In the genomic region with DNA sequence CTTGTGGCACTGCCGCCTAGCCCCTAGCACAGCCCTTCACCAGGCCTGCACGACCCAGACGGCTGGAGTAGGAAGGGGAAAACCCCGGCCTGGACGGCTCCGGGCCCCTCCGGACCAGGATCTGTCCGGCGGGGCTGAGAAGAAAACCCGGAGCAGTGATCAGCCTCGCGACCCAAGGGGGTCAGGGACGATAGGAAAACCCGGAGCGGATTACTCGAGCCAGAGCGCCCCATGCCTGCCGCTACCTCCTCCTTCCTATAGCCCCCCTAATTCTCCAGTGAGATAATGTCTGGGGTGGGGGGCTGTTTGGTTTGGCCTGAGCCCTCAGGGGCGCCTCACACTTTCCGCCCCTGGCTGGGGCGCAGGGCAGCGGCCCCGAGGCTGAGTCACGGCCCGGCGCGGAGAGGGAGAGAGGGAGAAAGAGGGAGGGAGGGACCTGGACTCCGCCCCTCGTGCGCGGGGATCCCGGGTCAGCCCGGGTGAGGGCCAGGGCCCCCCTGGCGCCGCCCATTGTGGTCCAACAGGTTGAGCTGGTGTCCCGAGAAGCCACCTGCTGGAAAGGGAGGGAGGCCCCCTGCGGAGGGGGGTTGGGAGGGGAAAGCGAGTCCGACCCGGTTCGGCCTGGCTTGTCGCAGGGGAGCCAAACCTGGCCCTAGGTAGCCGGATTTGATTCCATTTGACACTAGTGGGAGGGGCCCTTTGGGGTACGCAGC, we compare ENCODE assay signal across 8 cellular contexts. TPM values are rescaled to one million over a fixed set of nuclear protein-coding genes. Genes with fewer than 3 reads are reported as not detected.
DNase-seq lines count a peak whose midpoint lies in the region; ATAC-seq and TF ChIP-seq lines count a peak whose summit lies in the region.

No MANE protein-coding gene starts in this region.

- H3K4me1 Mint-ChIP-seq in CD14-positive monocyte = peaks cover 53% of the 10 kb centered on the region
- peaks cover 47% of the 10 kb centered on the region for H3K4me1 Mint-ChIP-seq in activated CD8-positive, alpha-beta memory T cell treated with anti-CD3 and anti-CD28 coated beads, Interleukin-2, amount 10 ng/mL, durations not matched to agents 7 days and 5 days
- peaks cover 41% of the 10 kb centered on the region for H3K4me1 Mint-ChIP-seq in memory B cell

- no peaks in the 10 kb centered on the region for H3K9me3 ChIP-seq in effector memory CD4-positive, alpha-beta T cell (ENCODE audit: control insufficient read depth, low read length)

- H3K27ac ChIP-seq in effector memory CD4-positive, alpha-beta T cell (ENCODE audit: insufficient read depth, low read length, poor library complexity, severe bottlenecking) = peak overlapping the region; percentile 98

- ATAC-seq in GM19397 (IDR thresholded peaks at IDR 0.05; ENCODE audit: unreplicated experiment) (peak; percentile 31), memory B cell (ENCODE audit: low read depth) (peak; percentile 23)
- peak; percentile 67 for ATAC-seq in activated CD8-positive, alpha-beta memory T cell treated with anti-CD3 and anti-CD28 coated beads, Interleukin-2, amount 10 ng/mL, durations not matched to agents 7 days and 5 days

- intact Hi-C loops in CD14-positive monocyte (cut with micrococcal nuclease) = loop anchor here (2.0 to 5.0 kb wide), 4 partner anchors 16 to 61 kb away; partner anchors contain the start of genes PYGO2 (in 2 of the 2), ADAM15 (in 1 of the 2) and EFNA4 (in 1 of the 2)

- peaks cover 0 to 4% (median 0%) of the 10 kb centered on the region in 3 donors for H3K27me3 Mint-ChIP-seq in CD14-positive monocyte (ENCODE audit: low read depth in 3 of 3)
- H3K27me3 Mint-ChIP-seq in activated CD8-positive, alpha-beta memory T cell treated with anti-CD3 and anti-CD28 coated beads, Interleukin-2, amount 10 ng/mL, durations not matched to agents 7 days and 5 days = no peaks in the 10 kb centered on the region
- no peaks in the 10 kb centered on the region for H3K27me3 Mint-ChIP-seq in memory B cell

- H3K4me1 ChIP-seq in effector memory CD4-positive, alpha-beta T cell (ENCODE audit: control insufficient read depth, insufficient read depth, low read length, poor library complexity, severe bottlenecking) = peaks cover 43% of the 10 kb centered on the region

- no peaks in the 10 kb centered on the region for H3K9me3 Mint-ChIP-seq in CD14-positive monocyte
- no peaks in the 10 kb centered on the region for H3K9me3 Mint-ChIP-seq in activated CD8-positive, alpha-beta memory T cell treated with anti-CD3 and anti-CD28 coated beads, Interleukin-2, amount 10 ng/mL, durations not matched to agents 7 days and 5 days (ENCODE audit: low read depth)
- H3K9me3 Mint-ChIP-seq in memory B cell = no peaks in the 10 kb centered on the region

- H3K36me3 Mint-ChIP-seq in CD14-positive monocyte (peaks cover 0 to 3% of the 10 kb centered on the region in 2 donors), memory B cell (no peaks in the 10 kb centered on the region)
- H3K36me3 Mint-ChIP-seq in activated CD8-positive, alpha-beta memory T cell treated with anti-CD3 and anti-CD28 coated beads, Interleukin-2, amount 10 ng/mL, durations not matched to agents 7 days and 5 days = peaks cover 3% of the 10 kb centered on the region

- CTCF ChIA-PET in activated CD8-positive, alpha-beta memory T cell treated with anti-CD3 and anti-CD28 coated beads, Interleukin-2, amount 10 ng/mL, durations not matched to agents 7 days and 5 days (lab: Charles Lee) = interaction anchor here (0.8 to 13.5 kb wide), 16 partner anchors 14 to 85 kb away, joined by 3 to 212 read pairs (median 8); partner anchors contain the start of genes ADAM15, CKS1B, EFNA4 and FLAD1

- peak overlapping the region; percentile 90 to 96 (median 94) for H3K27ac Mint-ChIP-seq in CD14-positive monocyte
- H3K27ac Mint-ChIP-seq in activated CD8-positive, alpha-beta memory T cell treated with anti-CD3 and anti-CD28 coated beads, Interleukin-2, amount 10 ng/mL, durations not matched to agents 7 days and 5 days = peak overlapping the region; percentile 97
- H3K27ac Mint-ChIP-seq in memory B cell = peak overlapping the region; percentile 86

- peak overlapping the region; percentile 87 for H3K4me3 ChIP-seq in effector memory CD4-positive, alpha-beta T cell (ENCODE audit: insufficient read depth, low read depth, low read length, poor library complexity, severe bottlenecking)

- H3K4me3 Mint-ChIP-seq in CD14-positive monocyte (peak overlapping the region; percentile 87 to 96), memory B cell (peak overlapping the region; percentile 99)
- peak overlapping the region; percentile 98 for H3K4me3 Mint-ChIP-seq in activated CD8-positive, alpha-beta memory T cell treated with anti-CD3 and anti-CD28 coated beads, Interleukin-2, amount 10 ng/mL, durations not matched to agents 7 days and 5 days

- H3K36me3 ChIP-seq in effector memory CD4-positive, alpha-beta T cell (ENCODE audit: control insufficient read depth, insufficient read depth, low read length) = no peaks in the 10 kb centered on the region

- DNase-seq in CD14-positive monocyte (ENCODE audit: low spot score) (peak; percentile 82), HT1080 (ENCODE audit: low read depth) (peak; percentile 86), NOMO-1 treated with dmso at 0.1 percent for 144 hours (lab: John Stamatoyannopoulos, UW; ENCODE audit: unreplicated experiment) (peak; percentile 81), memory B cell (ENCODE audit: low spot score in 2 of 2) (peak; percentile 62 to 85)
- DNase-seq in activated CD8-positive, alpha-beta memory T cell treated with anti-CD3 and anti-CD28 coated beads, Interleukin-2, amount 10 ng/mL, durations not matched to agents 7 days and 5 days = peak; percentile 91
- peak; percentile 81 to 82 (median 81) for DNase-seq in effector memory CD4-positive, alpha-beta T cell
- peak; percentile 67 for DNase-seq in stimulated activated CD8-positive, alpha-beta memory T cell treated with anti-CD3 and anti-CD28 coated beads, Interleukin-12 subunit alpha, Interleukin-12 subunit beta, amount 100 ng/mL, for 1 hour (ENCODE audit: low read depth)

- H3K27me3 ChIP-seq in effector memory CD4-positive, alpha-beta T cell (replicated peaks; ENCODE audit: control insufficient read depth, insufficient read depth, low read length, poor library complexity, severe bottlenecking) = no peaks in the 10 kb centered on the region

- no peak for TF ChIP-seq CTCF in CD14-positive monocyte (IDR thresholded peaks at IDR 0.05)

RNA-seq across cellular contexts. Expression of gene ZBTB7B, which starts 1.7 kb away (rescaled TPM):
- polyA plus RNA-seq in CD14-positive monocyte = 1 to 10 TPM; 6.3 to 9.6 TPM
- total RNA-seq in HT1080 (2014; rRNA removed; shearing (Covaris generic)) = 18.9 and 22.2 TPM in 2 replicates
- polyA plus RNA-seq in HT1080 (2015; cell fraction: cytosol; rRNA removed) = 11.7 and 13.2 TPM in 2 replicates
- 29.6 and 31.6 TPM in 2 replicates for polyA plus RNA-seq in HT1080 (2015; cell fraction: nucleus; rRNA removed)
- total RNA-seq in activated CD8-positive, alpha-beta memory T cell treated with anti-CD3 and anti-CD28 coated beads, Interleukin-2, amount 10 ng/mL, durations not matched to agents 7 days and 5 days = 10 to 100 TPM; 58.1 to 74.8 TPM

RNA-seq across cellular contexts. Expression of gene LENEP, which starts 7.5 kb away (rescaled TPM):
- polyA plus RNA-seq in CD14-positive monocyte = not detected
- total RNA-seq in HT1080 (2014; rRNA removed; shearing (Covaris generic)) = 0.64 TPM in 1 of 2 replicates, not detected in the other
- not detected in 2 replicates for polyA plus RNA-seq in HT1080 (2015; cell fraction: cytosol; rRNA removed)
- polyA plus RNA-seq in HT1080 (2015; cell fraction: nucleus; rRNA removed) = not detected in 2 replicates
- 1 to 10 TPM in 1 of 2 experiments, under 1 TPM in 1; 0.91 to 1.2 TPM for total RNA-seq in activated CD8-positive, alpha-beta memory T cell treated with anti-CD3 and anti-CD28 coated beads, Interleukin-2, amount 10 ng/mL, durations not matched to agents 7 days and 5 days

RNA-seq across cellular contexts. Expression of gene FLAD1, which starts 17.7 kb away (rescaled TPM):
- 10 to 100 TPM; 31.5 to 35.1 TPM for polyA plus RNA-seq in CD14-positive monocyte
- 49.5 and 50.0 TPM in 2 replicates for total RNA-seq in HT1080 (2014; rRNA removed; shearing (Covaris generic))
- 21.0 and 25.1 TPM in 2 replicates for polyA plus RNA-seq in HT1080 (2015; cell fraction: cytosol; rRNA removed)
- 30.6 and 38.7 TPM in 2 replicates for polyA plus RNA-seq in HT1080 (2015; cell fraction: nucleus; rRNA removed)
- 10 to 100 TPM; 48.2 to 63.7 TPM for total RNA-seq in activated CD8-positive, alpha-beta memory T cell treated with anti-CD3 and anti-CD28 coated beads, Interleukin-2, amount 10 ng/mL, durations not matched to agents 7 days and 5 days

RNA-seq across cellular contexts. Expression of gene CKS1B, which starts 26.4 kb away (rescaled TPM):
- polyA plus RNA-seq in CD14-positive monocyte = 10 to 100 TPM; 18.0 to 22.6 TPM
- total RNA-seq in HT1080 (2014; rRNA removed; shearing (Covaris generic)) = 210 and 222 TPM in 2 replicates
- polyA plus RNA-seq in HT1080 (2015; cell fraction: cytosol; rRNA removed) = 139 and 187 TPM in 2 replicates
- 67.1 and 86.8 TPM in 2 replicates for polyA plus RNA-seq in HT1080 (2015; cell fraction: nucleus; rRNA removed)
- 100 to 1,000 TPM; 149 to 155 TPM for total RNA-seq in activated CD8-positive, alpha-beta memory T cell treated with anti-CD3 and anti-CD28 coated beads, Interleukin-2, amount 10 ng/mL, durations not matched to agents 7 days and 5 days

RNA-seq across cellular contexts. Expression of gene SHC1, which starts 30.3 kb away (rescaled TPM):
- polyA plus RNA-seq in CD14-positive monocyte = 10 to 100 TPM; 26.7 to 31.5 TPM
- total RNA-seq in HT1080 (2014; rRNA removed; shearing (Covaris generic)) = 126 and 173 TPM in 2 replicates
- polyA plus RNA-seq in HT1080 (2015; cell fraction: cytosol; rRNA removed) = 166 and 179 TPM in 2 replicates
- polyA plus RNA-seq in HT1080 (2015; cell fraction: nucleus; rRNA removed) = 470 and 539 TPM in 2 replicates
- total RNA-seq in activated CD8-positive, alpha-beta memory T cell treated with anti-CD3 and anti-CD28 coated beads, Interleukin-2, amount 10 ng/mL, durations not matched to agents 7 days and 5 days = 10 to 100 TPM; 48.0 to 57.4 TPM

Comparison
In these comparisons a context has a peak if more than half of its experiments do, and no peak if none do; other contexts are left out.
1. Peak in every context shown above with its lines: DNase-seq, ATAC-seq, H3K4me3 ChIP-seq and H3K27ac ChIP-seq.